25 cellular contexts compared by ENCODE assay signal in genomic region chr12:131460516-131460915, GRCh38.
DNase-seq lines count a peak whose midpoint lies in the region; ATAC-seq and TF ChIP-seq lines count a peak whose summit lies in the region.
"Had no signal": no experiment of that assay in that cellular context is flagged by ENCODE, and none has a peak within 500 bp of the region (broad histone marks: within the 10 kb centered on the region; RNA-seq: fewer than 3 reads in every experiment).

No MANE protein-coding gene starts in this region.

- peak; percentile 2 for DNase-seq in left ventricle myocardium superior
- DNase-seq in left ventricle myocardium inferior, result no peak
- DNase-seq in cerebellar cortex (ENCODE audit: low spot score), result peak; percentile 7
- DNase-seq in medulla oblongata (ENCODE audit: extremely low spot score), result peak; percentile 64
- no peak for DNase-seq in effector CD8-positive, alpha-beta T cell (lab: John Stamatoyannopoulos, UW)
- DNase-seq in activated T-cell treated with anti-CD3 and anti-CD28 coated beads, Interleukin-2, amount 50 U/mL, for 4 hours, result no peak
- DNase-seq in central memory CD4-positive, alpha-beta T cell, result no peak
- DNase-seq: CD4-positive, alpha-beta T cell; HFFc6; IMR-90; KG1; NCI-H1048; NCI-H1417; NCI-H1694; NCI-H2029 treated with DMSO at 0.1 percent for 48 hours; NCI-H2227 treated with DMSO at 0.1 percent for 48 hours; NCI-H510A; NCI-H69; SHP77 had no signal

- H3K4me3 Mint-ChIP-seq in activated T-cell treated with anti-CD3 and anti-CD28 coated beads, Interleukin-2, amount 50 U/mL, for 4 hours, result no peak overlapping the region
- H3K4me3 Mint-ChIP-seq: CD4-positive, alpha-beta T cell; GM23338; HFFc6 had no signal

- no peak for TF ChIP-seq CTCF in left ventricle myocardium inferior (IDR thresholded peaks at IDR 0.05; ENCODE audit: borderline replicate concordance)

- ATAC-seq in left ventricle myocardium superior, result no peak
- ATAC-seq in activated T-cell treated with anti-CD3 and anti-CD28 coated beads, Interleukin-2, amount 50 U/mL, for 4 hours, result no peak
- ATAC-seq in GM21526 (IDR thresholded peaks at IDR 0.05; ENCODE audit: low FRiP score, unreplicated experiment), result no peak
- ATAC-seq: Panc1 had no signal

- H3K36me3 ChIP-seq in left ventricle myocardium inferior, result no peaks in the 10 kb centered on the region
- H3K36me3 ChIP-seq: BLaER1, HAP-1 had no signal

- peaks cover 8% of the 10 kb centered on the region for H3K9me3 ChIP-seq in left ventricle myocardium inferior (replicated peaks)
- H3K9me3 ChIP-seq: BLaER1, HAP-1 had no signal

- peaks cover 20% of the 10 kb centered on the region for H3K27me3 Mint-ChIP-seq in activated T-cell treated with anti-CD3 and anti-CD28 coated beads, Interleukin-2, amount 50 U/mL, for 4 hours (ENCODE audit: low read depth)

- no peaks in the 10 kb centered on the region for H3K4me1 Mint-ChIP-seq in activated T-cell treated with anti-CD3 and anti-CD28 coated beads, Interleukin-2, amount 50 U/mL, for 4 hours (ENCODE audit: low read depth)

- no peak overlapping the region for H3K27ac ChIP-seq in left ventricle myocardium inferior (replicated peaks)
- H3K27ac ChIP-seq: BLaER1, RWPE1 had no signal

- H3K4me3 ChIP-seq in left ventricle myocardium inferior, result no peak overlapping the region
- H3K4me3 ChIP-seq: BLaER1, GM23338, HAP-1 had no signal

- peaks cover 3% of the 10 kb centered on the region for H3K9me3 Mint-ChIP-seq in activated T-cell treated with anti-CD3 and anti-CD28 coated beads, Interleukin-2, amount 50 U/mL, for 4 hours
- H3K9me3 Mint-ChIP-seq: GM23338 had no signal

- intact Hi-C loops in left ventricle myocardium superior (cut with micrococcal nuclease) (no loop called here), left ventricle myocardium inferior (cut with micrococcal nuclease) (no loop called here)

- H3K27me3 ChIP-seq in left ventricle myocardium inferior (ENCODE audit: low read depth), result peaks cover 80% of the 10 kb centered on the region
- H3K27me3 ChIP-seq: BLaER1 had no signal

- no peaks in the 10 kb centered on the region for H3K4me1 ChIP-seq in left ventricle myocardium inferior
- H3K4me1 ChIP-seq: HAP-1 had no signal

- no peaks in the 10 kb centered on the region for H3K36me3 Mint-ChIP-seq in activated T-cell treated with anti-CD3 and anti-CD28 coated beads, Interleukin-2, amount 50 U/mL, for 4 hours (ENCODE audit: insufficient read depth)

Comparison
In these comparisons a context has a peak if more than half of its experiments do, and no peak if none do; other contexts are left out.
1. DNase-seq: peak in left ventricle myocardium superior (single experiment), cerebellar cortex (single experiment) and medulla oblongata (single experiment); none in left ventricle myocardium inferior (single experiment), effector CD8-positive, alpha-beta T cell (single experiment), activated T-cell treated with anti-CD3 and anti-CD28 coated beads, Interleukin-2, amount 50 U/mL, for 4 hours (single experiment) and central memory CD4-positive, alpha-beta T cell (single experiment).